Comparison of ENCODE assay signal across 10 cellular contexts in the genomic region with DNA sequence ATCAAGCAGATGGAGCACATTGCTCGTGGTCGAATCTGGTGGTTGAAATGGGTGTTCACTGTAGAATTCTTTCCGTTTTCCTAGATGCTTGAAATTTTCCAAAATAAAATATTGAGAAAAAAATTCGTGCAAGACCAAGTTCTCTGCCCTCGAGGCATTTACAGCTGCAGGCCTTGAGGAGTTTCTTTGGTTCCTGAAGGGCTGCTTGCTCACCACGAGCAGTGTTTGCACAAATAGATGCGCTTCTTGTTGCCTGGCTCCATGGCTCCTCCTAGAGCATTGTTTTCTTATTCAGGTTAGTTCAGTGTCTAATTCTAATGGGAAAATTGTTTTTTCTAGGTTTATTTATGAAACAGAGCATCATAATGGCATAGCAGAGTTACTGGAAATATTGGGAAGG.
DNase-seq lines count a peak whose midpoint lies in the region; ATAC-seq and TF ChIP-seq lines count a peak whose summit lies in the region.
"Had no signal": no experiment of that assay in that cellular context is flagged by ENCODE, and none has a peak within 500 bp of the region (broad histone marks: within the 10 kb centered on the region; RNA-seq: fewer than 3 reads in every experiment).

No MANE protein-coding gene starts in this region.

- H3K9ac ChIP-seq in BLaER1 treated with 17β-estradiol and CSF1 and Interleukin-3, amounts not matched to agents 10 nM and 100 nM = peak overlapping the region in 8 of 11 experiments; percentile 20 to 55 (median 36); a peak in 8 of 22 replicates
- H3K9ac ChIP-seq in HCT116 (ENCODE audit: low read length) = no peak overlapping the region

- no peaks in the 10 kb centered on the region for H3K79me2 ChIP-seq in HCT116 (ENCODE audit: insufficient read depth, low read length)

- no peak overlapping the region for H3K4me3 ChIP-seq in BLaER1 treated with 17β-estradiol and CSF1 and Interleukin-3, amounts not matched to agents 10 nM and 100 nM
- H3K4me3 ChIP-seq in HCT116 (replicated peaks in 1 of 2; ENCODE audit: low read depth in 1 of 2, low read length in 2 of 2) = no peak overlapping the region

- CTCF ChIA-PET in HCT116 (lab: Charles Lee) = no interaction called here

- no peak for ATAC-seq in HCT116
- ATAC-seq in left ventricle myocardium superior = no peak
- no peak for ATAC-seq in GM21447 (IDR thresholded peaks at IDR 0.05; ENCODE audit: unreplicated experiment)

- peak overlapping the region in 7 of 11 experiments; percentile 47 to 72 (median 65); a peak in 14 of 22 replicates for H3K27ac ChIP-seq in BLaER1 treated with 17β-estradiol and CSF1 and Interleukin-3, amounts not matched to agents 10 nM and 100 nM
- H3K27ac ChIP-seq in HCT116 (ENCODE audit: low read depth, low read length) = no peak overlapping the region
- H3K27ac ChIP-seq: RWPE1 had no signal

- no TSS peak for BruUV-seq in HCT116 (replicated peaks; lab: Mats Ljungman, UMichigan)

- TF ChIP-seq POLR2A in HCT116 (IDR thresholded peaks at IDR 0.05; ENCODE audit: borderline replicate concordance, extremely low read depth, insufficient read depth, insufficient read length) = no peak

- no peaks in the 10 kb centered on the region; a peak in 1 of 22 replicates for H4K20me1 ChIP-seq in BLaER1 treated with 17β-estradiol and CSF1 and Interleukin-3, amounts not matched to agents 10 nM and 100 nM
- no peaks in the 10 kb centered on the region for H4K20me1 ChIP-seq in HCT116 (ENCODE audit: insufficient read depth)

- H3K9me3 ChIP-seq in BLaER1 treated with 17β-estradiol and CSF1 and Interleukin-3, amounts not matched to agents 10 nM and 100 nM (replicated peaks in 1 of 11) = peaks cover 0 to 13% (median 9%) of the 10 kb centered on the region in 11 experiments; a peak in 13 of 22 replicates
- no peaks in the 10 kb centered on the region for H3K9me3 ChIP-seq in HCT116 (ENCODE audit: control insufficient read depth in 1 of 2, insufficient read depth in 1 of 2, low read depth in 1 of 2, low read length in 2 of 2)

- H3K36me3 ChIP-seq in BLaER1 treated with 17β-estradiol and CSF1 and Interleukin-3, amounts not matched to agents 10 nM and 100 nM = peaks cover 89 to 100% (median 98%) of the 10 kb centered on the region in 11 experiments
- H3K36me3 ChIP-seq in HCT116 (ENCODE audit: control insufficient read depth in 1 of 2, insufficient read depth in 2 of 2, low read length in 2 of 2) = peaks cover 4 to 17% of the 10 kb centered on the region in 2 experiments

- H3K27me3 ChIP-seq in BLaER1 treated with 17β-estradiol and CSF1 and Interleukin-3, amounts not matched to agents 10 nM and 100 nM = no peaks in the 10 kb centered on the region
- no peaks in the 10 kb centered on the region for H3K27me3 ChIP-seq in HCT116 (ENCODE audit: insufficient read depth, low read length)

- intact Hi-C loops in HCT116 (cut with micrococcal nuclease) = no loop called here
- intact Hi-C loops in left ventricle myocardium superior (cut with micrococcal nuclease) = no loop called here

- no peak overlapping the region for H2AFZ ChIP-seq in HCT116 (ENCODE audit: low read depth, low read length, poor library complexity, severe bottlenecking)

- no peaks in the 10 kb centered on the region for H3K9me2 ChIP-seq in HCT116 (ENCODE audit: insufficient read depth)

- DNase-seq in HCT116 (ENCODE audit: low read depth, low spot score) (no peak), amniotic epithelial cell (ENCODE audit: low read depth) (peak; percentile 21), lung microvascular endothelial cell (ENCODE audit: low read depth in 2 of 2) (peak; percentile 17 to 34), SHP77 (lab: John Stamatoyannopoulos, UW) (no peak), left ventricle myocardium superior (no peak), HCEC 1CT (no peak)
- DNase-seq: NCI-H1092 had no signal

- peak overlapping the region in 8 of 11 experiments; percentile 10 to 51 (median 40); a peak in 10 of 22 replicates for H3K4me2 ChIP-seq in BLaER1 treated with 17β-estradiol and CSF1 and Interleukin-3, amounts not matched to agents 10 nM and 100 nM
- no peak overlapping the region for H3K4me2 ChIP-seq in HCT116 (ENCODE audit: low read length)

- POLR2A ChIA-PET in HCT116 (lab: Charles Lee) = no interaction called here

- H3K4me1 ChIP-seq in BLaER1 treated with 17β-estradiol and CSF1 and Interleukin-3, amounts not matched to agents 10 nM and 100 nM = peaks cover 0 to 37% (median 31%) of the 10 kb centered on the region in 10 experiments; a peak in 16 of 20 replicates
- H3K4me1 ChIP-seq in HCT116 (ENCODE audit: control insufficient read depth in 1 of 2, insufficient read depth in 2 of 2, low read length in 2 of 2) = no peaks in the 10 kb centered on the region

- no peak; a peak in 1 of 6 replicates for TF ChIP-seq CTCF in HCT116 (IDR thresholded peaks at IDR 0.05 in 2 of 3, conservative IDR thresholded peaks at IDR 0.05 in 1 of 3; ENCODE audit: borderline replicate concordance in 1 of 3, insufficient read depth in 1 of 3, low read depth in 2 of 3, low read length in 2 of 3)

- peak; percentile 8; the same call in 1 of the 2 replicates for TF ChIP-seq RAD21 in HCT116 (IDR thresholded peaks at IDR 0.05; ENCODE audit: low read depth)

- RAD21 ChIA-PET in HCT116 (lab: Charles Lee; ENCODE audit: low non-redundant PET in 1 of 2, low total read pairs in 2 of 2, uncharacterized antibody in 2 of 2, unreplicated experiment in 2 of 2) = no interaction called here

TF ChIP-seq in HCT116, 20 proteins besides CTCF, POLR2A, EP300 and RAD21:
- TF ChIP-seq, protein P1, sequence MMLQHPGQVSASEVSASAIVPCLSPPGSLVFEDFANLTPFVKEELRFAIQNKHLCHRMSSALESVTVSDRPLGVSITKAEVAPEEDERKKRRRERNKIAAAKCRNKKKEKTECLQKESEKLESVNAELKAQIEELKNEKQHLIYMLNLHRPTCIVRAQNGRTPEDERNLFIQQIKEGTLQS (IDR thresholded peaks at IDR 0.05) = no peak
- TF ChIP-seq REST (IDR thresholded peaks at IDR 0.05; ENCODE audit: low read depth) (no peak), ZNF274 (IDR thresholded peaks at IDR 0.05; ENCODE audit: low read depth, low read length) (no peak), ELF1 (IDR thresholded peaks at IDR 0.05; ENCODE audit: borderline replicate concordance, low read depth) (no peak), YY1 (IDR thresholded peaks at IDR 0.05; ENCODE audit: extremely low read depth, insufficient replicate concordance, low read depth, low read length) (no peak), SP1 (IDR thresholded peaks at IDR 0.05; ENCODE audit: low read depth) (no peak)

Comparison
In these comparisons a context has a peak if more than half of its experiments do, and no peak if none do; other contexts are left out.
1. DNase-seq: peak in amniotic epithelial cell (single experiment) and lung microvascular endothelial cell (2 of 2); none in HCT116 (single experiment), SHP77 (0 of 2), left ventricle myocardium superior (single experiment) and HCEC 1CT (single experiment).